In genomic region chr7:76437873-76438272, GRCh38 we compare ENCODE assay signal across 9 cellular contexts. TPM values are rescaled to one million over a fixed set of nuclear protein-coding genes. Genes with fewer than 3 reads are reported as not detected.
A peak's percentile ranks its signal among the peaks of the same experiment; 100 is the strongest.
DNase-seq lines count a peak whose midpoint lies in the region; ATAC-seq and TF ChIP-seq lines count a peak whose summit lies in the region.
"Not testable (repeated sequence)": the region's sequence is repeated elsewhere in the genome, so short reads cannot be mapped to it uniquely, and the experiment has no call there.
"Had no signal": no experiment of that assay in that cellular context is flagged by ENCODE, and none has a peak within 500 bp of the region (broad histone marks: within the 10 kb centered on the region; RNA-seq: fewer than 3 reads in every experiment).

No MANE protein-coding gene starts in this region.

- 2 to 17% (median 13%) methylated on average over 1 to 2 of the region's 2 CpGs for WGBS in ovary, 3 donors
- WGBS in tibial nerve, 2 donors, result 8 to 18% methylated on average over 2 of the region's 2 CpGs

- not testable (repeated sequence) for H3K9me3 ChIP-seq in ovary, tibial nerve

- H3K4me1 Mint-ChIP-seq in activated naive CD8-positive, alpha-beta T cell treated with anti-CD3 and anti-CD28 coated beads for 36 hours, result not testable (repeated sequence)

- not testable (repeated sequence) for H3K27ac Mint-ChIP-seq in activated naive CD8-positive, alpha-beta T cell treated with anti-CD3 and anti-CD28 coated beads for 36 hours

- TF ChIP-seq POLR2A in ovary (IDR thresholded peaks at IDR 0.05); tibial nerve (IDR thresholded peaks at IDR 0.05): not testable (repeated sequence)

- ATAC-seq in HG02885 (IDR thresholded peaks at IDR 0.05; ENCODE audit: poor library complexity, unreplicated experiment), result peak; percentile 65

- not testable (repeated sequence) for H3K4me3 ChIP-seq in GM12875 (ENCODE audit: low read depth, low read length); ovary; tibial nerve

- peak; percentile 30 for DNase-seq in NCI-H187 treated with DMSO at 0.1 percent for 48 hours (lab: John Stamatoyannopoulos, UW)
- DNase-seq in SW 1271 (lab: John Stamatoyannopoulos, UW), result peak; percentile 77 to 89
- peak; percentile 30 for DNase-seq in activated naive CD8-positive, alpha-beta T cell treated with anti-CD3 and anti-CD28 coated beads for 36 hours
- peak; percentile 33 to 89 (median 74) for DNase-seq in head of caudate nucleus
- DNase-seq in ovary, result peak; percentile 44 to 70 (median 62)
- peak; percentile 45 to 71 for DNase-seq in tibial nerve (ENCODE audit: low spot score in 2 of 2)

- H3K36me3 ChIP-seq in ovary, tibial nerve: not testable (repeated sequence)

- not testable (repeated sequence) for H3K27me3 Mint-ChIP-seq in activated naive CD8-positive, alpha-beta T cell treated with anti-CD3 and anti-CD28 coated beads for 36 hours

- H3K4me1 ChIP-seq in ovary (ENCODE audit: insufficient read depth); tibial nerve: not testable (repeated sequence)

- TF ChIP-seq CTCF in GM12875 (IDR thresholded peaks at IDR 0.05; ENCODE audit: borderline replicate concordance, insufficient read depth, low read depth, low read length) (peak; percentile 59), tibial nerve (IDR thresholded peaks at IDR 0.05) (peak in 4 of 5 experiments; percentile 28 to 70 (median 50))
- TF ChIP-seq CTCF in ovary (IDR thresholded peaks at IDR 0.05), result not testable (repeated sequence)

- not testable (repeated sequence) for H3K27me3 ChIP-seq in ovary, tibial nerve

- H3K4me3 Mint-ChIP-seq in activated naive CD8-positive, alpha-beta T cell treated with anti-CD3 and anti-CD28 coated beads for 36 hours, result not testable (repeated sequence)

- intact Hi-C loops in head of caudate nucleus (cut with DNase I); ovary (cut with DNase I): not testable (repeated sequence)

- TF ChIP-seq EP300 in ovary (IDR thresholded peaks at IDR 0.05); tibial nerve (IDR thresholded peaks at IDR 0.05): not testable (repeated sequence)

- H3K9me3 Mint-ChIP-seq in activated naive CD8-positive, alpha-beta T cell treated with anti-CD3 and anti-CD28 coated beads for 36 hours, result not testable (repeated sequence)

- H3K27ac ChIP-seq in ovary, tibial nerve: not testable (repeated sequence)

- not testable (repeated sequence) for H3K36me3 Mint-ChIP-seq in activated naive CD8-positive, alpha-beta T cell treated with anti-CD3 and anti-CD28 coated beads for 36 hours

RNA-seq across cellular contexts. Expression of gene ZP3, which starts 13.1 kb away (rescaled TPM):
- total RNA-seq in activated naive CD8-positive, alpha-beta T cell treated with anti-CD3 and anti-CD28 coated beads for 36 hours, result 1 to 10 TPM; 2.6 to 3.5 TPM
- total RNA-seq in ovary (10 to 100 TPM in 2 of 7 donors, 1 to 10 TPM in 4, under 1 TPM in 1; 0.73 to 22.0 (median 5.3) TPM), tibial nerve (10 to 100 TPM in 1 of 4 donors, 1 to 10 TPM in 2, not detected in 1; 1.2 to 19.4 (median 2.4) TPM)
- 10 to 100 TPM in 1 of 2 donors, under 1 TPM in 1; 0.75 to 12.7 TPM for polyA plus RNA-seq in ovary

RNA-seq across cellular contexts. Expression of gene DTX2, which starts 23.6 kb away (rescaled TPM):
- total RNA-seq in activated naive CD8-positive, alpha-beta T cell treated with anti-CD3 and anti-CD28 coated beads for 36 hours, result 10 to 100 TPM; 13.7 to 16.4 TPM
- total RNA-seq in ovary (10 to 100 TPM; 12.6 to 24.5 (median 16.6) TPM), tibial nerve (10 to 100 TPM; 26.8 to 49.2 (median 33.7) TPM)
- polyA plus RNA-seq in ovary, result 10 to 100 TPM in 1 of 2 donors, 1 to 10 TPM in 1; 2.2 to 13.3 TPM

RNA-seq across cellular contexts. Expression of gene SSC4D, which starts 28.4 kb away (rescaled TPM):
- total RNA-seq in activated naive CD8-positive, alpha-beta T cell treated with anti-CD3 and anti-CD28 coated beads for 36 hours, result under 1 TPM; 0.37 to 0.40 TPM
- total RNA-seq in ovary (1 to 10 TPM in 5 of 7 donors, under 1 TPM in 2; 0.48 to 2.6 (median 1.0) TPM), tibial nerve (under 1 TPM in 1 of 4 donors, not detected in 3; 0.84 TPM)
- polyA plus RNA-seq in ovary, result 1 to 10 TPM in 1 of 2 donors, under 1 TPM in 1; 0.73 to 1.3 TPM
- total RNA-seq: mononuclear cell had no signal

Comparison
In these comparisons a context has a peak if more than half of its experiments do, and no peak if none do; other contexts are left out.
1. DNase-seq: peak in every context shown above with its lines; median percentile 83 in SW 1271; 74 in head of caudate nucleus; 62 in ovary; 58 in tibial nerve; 30 in NCI-H187 treated with DMSO at 0.1 percent for 48 hours; 30 in activated naive CD8-positive, alpha-beta T cell treated with anti-CD3 and anti-CD28 coated beads for 36 hours.